ENCODE assay signal across 1 cellular context in the genomic region with DNA sequence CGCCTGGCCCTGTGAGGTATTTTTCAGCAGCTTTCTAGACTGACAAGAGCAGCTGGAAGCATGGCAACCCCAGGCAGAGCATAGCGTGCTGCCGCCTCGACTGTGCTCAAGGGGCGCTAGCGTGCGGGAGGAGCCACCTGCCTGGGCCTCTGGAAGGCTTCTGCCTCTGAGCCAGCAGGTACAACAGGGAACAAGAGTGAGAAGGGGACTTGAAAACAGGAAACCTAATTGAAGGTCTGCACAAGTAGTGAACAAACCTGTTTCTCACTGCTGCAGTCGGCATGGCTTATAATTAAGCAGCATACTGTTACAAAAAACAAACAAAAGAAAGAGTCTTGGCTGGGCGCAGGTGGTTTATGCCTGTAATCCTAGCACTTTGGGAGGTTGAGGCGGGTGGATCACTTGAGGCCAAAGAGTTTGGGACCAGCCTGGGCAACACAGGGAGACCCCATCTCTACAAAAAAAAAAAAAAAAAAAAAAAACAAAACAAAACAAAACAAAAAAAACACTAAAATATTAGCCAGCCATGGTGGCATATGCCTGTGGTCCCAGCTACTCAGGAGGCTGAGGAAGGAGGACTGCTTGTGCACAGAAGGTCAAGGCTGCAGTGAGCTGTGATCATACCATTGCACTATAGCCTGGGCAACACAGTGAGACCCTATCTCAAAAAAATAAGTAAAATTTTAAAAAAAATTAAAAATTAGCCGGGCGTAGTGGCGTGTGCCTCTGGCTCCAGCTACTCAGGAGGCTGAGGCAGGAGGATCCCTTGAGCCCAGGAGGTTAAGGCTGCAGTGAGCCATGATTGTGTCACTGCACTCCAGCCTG.
TF ChIP-seq lines count a peak whose summit lies in the region.

No MANE protein-coding gene starts in this region.

TF ChIP-seq in GM12878, 131 proteins besides CTCF, POLR2A, EP300 and RAD21 (continued from another document):
- TF ChIP-seq TCF12 (IDR thresholded peaks at IDR 0.05; ENCODE audit: low read depth, low read length) = peak; percentile 58; the same call in 1 of the 2 replicates
- 0 out of 2 replicates have a peak, but pooled peaks have one; percentile 6 for TF ChIP-seq SMC3 (IDR thresholded peaks at IDR 0.05; ENCODE audit: borderline replicate concordance, low read length)
- TF ChIP-seq EGR1 (IDR thresholded peaks at IDR 0.05; ENCODE audit: borderline replicate concordance in 1 of 2, low read depth in 2 of 2, low read length in 2 of 2) = no peak
- no peak for TF ChIP-seq LARP7 (IDR thresholded peaks at IDR 0.05)
- no peak for TF ChIP-seq ZSCAN29 (IDR thresholded peaks at IDR 0.05)
